8 cellular contexts compared by ENCODE assay signal in genomic region chrX:12949927-12950656, GRCh38.
A peak's percentile ranks its signal among the peaks of the same experiment; 100 is the strongest.
DNase-seq lines count a peak whose midpoint lies in the region; ATAC-seq lines count a peak whose summit lies in the region.

No MANE protein-coding gene starts in this region.

- H3K9me3 Mint-ChIP-seq in T-helper 1 cell treated with Interleukin-12 subunit alpha and Interleukin-12 subunit beta and Interleukin-4 antibody, amounts not matched to agents 30 μg/mL and 1 μg/mL, for 36 hours: no peaks in the 10 kb centered on the region

- peak; percentile 54 for ATAC-seq in HG03439 (IDR thresholded peaks at IDR 0.05; ENCODE audit: unreplicated experiment)

- H3K4me3 Mint-ChIP-seq in T-helper 1 cell treated with Interleukin-12 subunit alpha and Interleukin-12 subunit beta and Interleukin-4 antibody, amounts not matched to agents 30 μg/mL and 1 μg/mL, for 36 hours: peak overlapping the region; percentile 79

- peaks cover 75% of the 10 kb centered on the region for H3K4me1 Mint-ChIP-seq in T-helper 1 cell treated with Interleukin-12 subunit alpha and Interleukin-12 subunit beta and Interleukin-4 antibody, amounts not matched to agents 30 μg/mL and 1 μg/mL, for 36 hours (ENCODE audit: low read depth)

- no peaks in the 10 kb centered on the region for H3K27me3 Mint-ChIP-seq in T-helper 1 cell treated with Interleukin-12 subunit alpha and Interleukin-12 subunit beta and Interleukin-4 antibody, amounts not matched to agents 30 μg/mL and 1 μg/mL, for 36 hours (ENCODE audit: low read depth)

- no peaks in the 10 kb centered on the region for H3K36me3 Mint-ChIP-seq in T-helper 1 cell treated with Interleukin-12 subunit alpha and Interleukin-12 subunit beta and Interleukin-4 antibody, amounts not matched to agents 30 μg/mL and 1 μg/mL, for 36 hours (ENCODE audit: low read depth)

- peak; percentile 37 for DNase-seq in DMS53 (lab: John Stamatoyannopoulos, UW)
- DNase-seq in DMS53 treated with DMSO at 0.1 percent for 48 hours (lab: John Stamatoyannopoulos, UW; ENCODE audit: unreplicated experiment): no peak
- DNase-seq in anterior cingulate cortex (lab: John Stamatoyannopoulos, UW): peak in 55 of 58 donors; percentile 1 to 76 (median 42)
- peak; percentile 40 to 61 for DNase-seq in hippocampal formation (lab: John Stamatoyannopoulos, UW)
- DNase-seq in stimulated activated CD4-positive, alpha-beta T cell treated with anti-CD3 and anti-CD28 coated beads, Interleukin-12 subunit alpha, Interleukin-12 subunit beta, amount 100 ng/mL, for 24 hours (ENCODE audit: low read depth in 2 of 2): peak; percentile 75 to 80
- no peak for DNase-seq in DMS79 treated with DMSO at 0.1 percent for 48 hours (lab: John Stamatoyannopoulos, UW)

- peak overlapping the region; percentile 90 for H3K27ac Mint-ChIP-seq in T-helper 1 cell treated with Interleukin-12 subunit alpha and Interleukin-12 subunit beta and Interleukin-4 antibody, amounts not matched to agents 30 μg/mL and 1 μg/mL, for 36 hours

Comparison
In these comparisons a context has a peak if more than half of its experiments do, and no peak if none do; other contexts are left out.
1. DNase-seq: peak in DMS53 (single experiment), anterior cingulate cortex (55 of 58), hippocampal formation (2 of 2) and stimulated activated CD4-positive, alpha-beta T cell treated with anti-CD3 and anti-CD28 coated beads, Interleukin-12 subunit alpha, Interleukin-12 subunit beta, amount 100 ng/mL, for 24 hours (2 of 2); none in DMS53 treated with DMSO at 0.1 percent for 48 hours (single experiment) and DMS79 treated with DMSO at 0.1 percent for 48 hours (single experiment).